In genomic region chr7:27697861-27698430, GRCh38 we compare ENCODE assay signal across 8 cellular contexts. TPM values are rescaled to one million over a fixed set of nuclear protein-coding genes. Genes with fewer than 3 reads are reported as not detected.
DNase-seq lines count a peak whose midpoint lies in the region; ATAC-seq and TF ChIP-seq lines count a peak whose summit lies in the region.

No MANE protein-coding gene starts in this region.

- H3K27me3 Mint-ChIP-seq in activated CD4-positive, alpha-beta memory T cell treated with anti-CD3 and anti-CD28 coated beads for 36 hours = peaks cover 9% of the 10 kb centered on the region
- peaks cover 7 to 10% (median 7%) of the 10 kb centered on the region in 5 donors for H3K27me3 Mint-ChIP-seq in naive thymus-derived CD4-positive, alpha-beta T cell
- H3K27me3 Mint-ChIP-seq in Caco-2 (ENCODE audit: insufficient read depth, unreplicated experiment) = no peaks in the 10 kb centered on the region

- TF ChIP-seq CTCF in Caco-2 (IDR thresholded peaks at IDR 0.05; ENCODE audit: insufficient read depth in 1 of 2, low read depth in 1 of 2, low read length in 1 of 2, severe bottlenecking in 1 of 2, unreplicated experiment in 1 of 2) = no peak

- H3K36me3 Mint-ChIP-seq in activated CD4-positive, alpha-beta memory T cell treated with anti-CD3 and anti-CD28 coated beads for 36 hours = no peaks in the 10 kb centered on the region
- H3K36me3 Mint-ChIP-seq in naive thymus-derived CD4-positive, alpha-beta T cell = no peaks in the 10 kb centered on the region
- H3K36me3 Mint-ChIP-seq in Caco-2 (ENCODE audit: insufficient read depth, unreplicated experiment) = no peaks in the 10 kb centered on the region

- no TSS peak for BruUV-seq in Caco-2 (replicated peaks; lab: Mats Ljungman, UMichigan)

- POLR2A ChIA-PET in activated CD4-positive, alpha-beta memory T cell treated with anti-CD3 and anti-CD28 coated beads for 36 hours (lab: Charles Lee) = no interaction called here
- POLR2A ChIA-PET in naive thymus-derived CD4-positive, alpha-beta T cell (lab: Charles Lee) = no interaction called here
- POLR2A ChIA-PET in Caco-2 (lab: Charles Lee) = interaction anchor here (0.6 kb wide), 1 partner anchor 18 kb away, joined by 7 read pairs; no protein-coding TSS in a partner anchor

- no peak overlapping the region for H3K27ac Mint-ChIP-seq in activated CD4-positive, alpha-beta memory T cell treated with anti-CD3 and anti-CD28 coated beads for 36 hours
- H3K27ac Mint-ChIP-seq in naive thymus-derived CD4-positive, alpha-beta T cell = no peak overlapping the region
- H3K27ac Mint-ChIP-seq in Caco-2 (ENCODE audit: unreplicated experiment) = no peak overlapping the region

- no peaks in the 10 kb centered on the region for H3K4me1 Mint-ChIP-seq in activated CD4-positive, alpha-beta memory T cell treated with anti-CD3 and anti-CD28 coated beads for 36 hours (ENCODE audit: low read depth)
- H3K4me1 Mint-ChIP-seq in naive thymus-derived CD4-positive, alpha-beta T cell = peaks cover 0 to 2% (median 0%) of the 10 kb centered on the region in 7 donors
- H3K4me1 Mint-ChIP-seq in Caco-2 (ENCODE audit: low read depth, unreplicated experiment) = no peaks in the 10 kb centered on the region

- no peak overlapping the region for H3K4me3 ChIP-seq in naive thymus-derived CD4-positive, alpha-beta T cell (ENCODE audit: low read length)
- H3K4me3 ChIP-seq in Caco-2 (ENCODE audit: low read depth, low read length) = no peak overlapping the region

- H3K36me3 ChIP-seq in naive thymus-derived CD4-positive, alpha-beta T cell (ENCODE audit: control insufficient read depth in 2 of 3, insufficient read depth in 3 of 3, low read length in 3 of 3) = no peaks in the 10 kb centered on the region
- no peaks in the 10 kb centered on the region for H3K36me3 ChIP-seq in Caco-2 (ENCODE audit: control insufficient read depth, insufficient read depth, low read length)

- intact Hi-C loops in activated CD4-positive, alpha-beta memory T cell treated with anti-CD3 and anti-CD28 coated beads for 36 hours (cut with micrococcal nuclease) = no loop called here
- intact Hi-C loops in naive thymus-derived CD4-positive, alpha-beta T cell (cut with micrococcal nuclease) = no loop called here
- intact Hi-C loops in Caco-2 (cut with micrococcal nuclease; ENCODE audit: unreplicated experiment) = no loop called here
- intact Hi-C loops in posterior cingulate gyrus (cut with DNase I) = no loop called here

- H3K9me3 ChIP-seq in naive thymus-derived CD4-positive, alpha-beta T cell (ENCODE audit: control insufficient read depth in 2 of 3, low read length in 3 of 3) = no peaks in the 10 kb centered on the region
- no peaks in the 10 kb centered on the region for H3K9me3 ChIP-seq in Caco-2

- DNase-seq in COLO829 (ENCODE audit: low spot score) (peak; percentile 78), HK-2 (ENCODE audit: unreplicated experiment) (peak; percentile 10), Caco-2 (no peak), posterior cingulate gyrus (no peak), NCI-H2171 (lab: John Stamatoyannopoulos, UW) (no peak)
- DNase-seq in activated CD4-positive, alpha-beta memory T cell treated with anti-CD3 and anti-CD28 coated beads for 36 hours = peak; percentile 23
- no peak for DNase-seq in naive thymus-derived CD4-positive, alpha-beta T cell

- no peaks in the 10 kb centered on the region for H3K9me3 Mint-ChIP-seq in activated CD4-positive, alpha-beta memory T cell treated with anti-CD3 and anti-CD28 coated beads for 36 hours
- H3K9me3 Mint-ChIP-seq in naive thymus-derived CD4-positive, alpha-beta T cell = no peaks in the 10 kb centered on the region
- no peaks in the 10 kb centered on the region for H3K9me3 Mint-ChIP-seq in Caco-2 (ENCODE audit: unreplicated experiment)

- CTCF ChIA-PET in activated CD4-positive, alpha-beta memory T cell treated with anti-CD3 and anti-CD28 coated beads for 36 hours (lab: Charles Lee) = no interaction called here
- CTCF ChIA-PET in naive thymus-derived CD4-positive, alpha-beta T cell (lab: Charles Lee) = no interaction called here
- CTCF ChIA-PET in Caco-2 (lab: Charles Lee) = no interaction called here

- ATAC-seq in GM19463 (IDR thresholded peaks at IDR 0.05; ENCODE audit: unreplicated experiment) = peak; percentile 88
- peak; percentile 83 for ATAC-seq in naive thymus-derived CD4-positive, alpha-beta T cell

- H3K27ac ChIP-seq in naive thymus-derived CD4-positive, alpha-beta T cell (ENCODE audit: low read depth, low read length) = no peak overlapping the region

- H3K4me3 Mint-ChIP-seq in activated CD4-positive, alpha-beta memory T cell treated with anti-CD3 and anti-CD28 coated beads for 36 hours = no peak overlapping the region
- H3K4me3 Mint-ChIP-seq in naive thymus-derived CD4-positive, alpha-beta T cell = no peak overlapping the region
- H3K4me3 Mint-ChIP-seq in Caco-2 (ENCODE audit: unreplicated experiment) = no peak overlapping the region

- H3K4me1 ChIP-seq in naive thymus-derived CD4-positive, alpha-beta T cell (ENCODE audit: control insufficient read depth in 2 of 2, insufficient read depth in 2 of 2, low read length in 2 of 2) = no peaks in the 10 kb centered on the region
- H3K4me1 ChIP-seq in Caco-2 = no peaks in the 10 kb centered on the region

- H3K27me3 ChIP-seq in naive thymus-derived CD4-positive, alpha-beta T cell (ENCODE audit: control insufficient read depth in 2 of 2, insufficient read depth in 2 of 2, low read length in 2 of 2) = peaks cover 0 to 5% of the 10 kb centered on the region in 2 donors
- no peaks in the 10 kb centered on the region for H3K27me3 ChIP-seq in Caco-2 (replicated peaks; ENCODE audit: control insufficient read depth, insufficient read depth, low read length)

RNA-seq across cellular contexts. Expression of gene HIBADH, which starts 35.3 kb away (rescaled TPM):
- 10 to 100 TPM; 21.9 to 22.6 TPM for total RNA-seq in activated CD4-positive, alpha-beta memory T cell treated with anti-CD3 and anti-CD28 coated beads for 36 hours
- total RNA-seq in naive thymus-derived CD4-positive, alpha-beta T cell = 10 to 100 TPM in 3 of 5 experiments, 1 to 10 TPM in 2; 8.0 to 16.5 (median 14.3) TPM
- 10 to 100 TPM; 44.0 to 46.2 TPM for polyA plus RNA-seq in naive thymus-derived CD4-positive, alpha-beta T cell
- 33.7 and 37.3 TPM in 2 replicates for total RNA-seq in Caco-2 (2022)

RNA-seq across cellular contexts. Expression of gene TAX1BP1, which starts 42.0 kb away (rescaled TPM):
- 100 to 1,000 TPM; 104 to 105 TPM for total RNA-seq in activated CD4-positive, alpha-beta memory T cell treated with anti-CD3 and anti-CD28 coated beads for 36 hours
- 100 to 1,000 TPM in 3 of 5 experiments, 10 to 100 TPM in 2; 69.4 to 111 (median 108) TPM for total RNA-seq in naive thymus-derived CD4-positive, alpha-beta T cell
- polyA plus RNA-seq in naive thymus-derived CD4-positive, alpha-beta T cell = 100 to 1,000 TPM; 112 TPM
- total RNA-seq in Caco-2 (2022) = 92.4 and 96.8 TPM in 2 replicates

Comparison
In these comparisons a context has a peak if more than half of its experiments do, and no peak if none do; other contexts are left out.
1. DNase-seq: peak in COLO829 (single experiment), HK-2 (single experiment) and activated CD4-positive, alpha-beta memory T cell treated with anti-CD3 and anti-CD28 coated beads for 36 hours (single experiment); none in naive thymus-derived CD4-positive, alpha-beta T cell (0 of 9), Caco-2 (0 of 2), posterior cingulate gyrus (0 of 10) and NCI-H2171 (single experiment).